Comparison of ENCODE assay signal across 1 cellular context in genomic region chr6:138590796-138591709, GRCh38.
A peak's percentile ranks its signal among the peaks of the same experiment; 100 is the strongest.
TF ChIP-seq lines count a peak whose summit lies in the region.

No MANE protein-coding gene starts in this region.

TF ChIP-seq in HepG2, 621 proteins besides CTCF, POLR2A, EP300 and RAD21 (continued from another document and continues in another):
- TF ChIP-seq ARID5B (CRISPR knock-in tag; IDR thresholded peaks at IDR 0.05) (peak; percentile 61), DBP (CRISPR knock-in tag; IDR thresholded peaks at IDR 0.05; ENCODE audit: not compliant biosample characterization) (no peak), ZNF639 (CRISPR knock-in tag; conservative IDR thresholded peaks at IDR 0.05) (no peak), ZUFSP (CRISPR knock-in tag; IDR thresholded peaks at IDR 0.05; ENCODE audit: borderline replicate concordance) (no peak), ARNT (IDR thresholded peaks at IDR 0.05) (no peak), ZFP90 (CRISPR knock-in tag; IDR thresholded peaks at IDR 0.05; ENCODE audit: borderline replicate concordance) (no peak), ZHX1 (CRISPR knock-in tag; IDR thresholded peaks at IDR 0.05; ENCODE audit: low read depth) (no peak), RORA (CRISPR knock-in tag; IDR thresholded peaks at IDR 0.05) (no peak), KDM3A (CRISPR knock-in tag; IDR thresholded peaks at IDR 0.05; ENCODE audit: low read depth) (peak; percentile 61; the same call in 1 of the 2 replicates), GATAD1 (CRISPR knock-in tag; IDR thresholded peaks at IDR 0.05) (0 out of 2 replicates have a peak, but pooled peaks have one; percentile 45), CREB3 (CRISPR knock-in tag; IDR thresholded peaks at IDR 0.05) (0 out of 2 replicates have a peak, but pooled peaks have one; percentile 55), PTBP1 (IDR thresholded peaks at IDR 0.05; ENCODE audit: low read depth, low read length, poor library complexity, severe bottlenecking) (no peak), NFYB (CRISPR knock-in tag; IDR thresholded peaks at IDR 0.05) (no peak), ZNF292 (CRISPR knock-in tag; IDR thresholded peaks at IDR 0.05; ENCODE audit: borderline replicate concordance, low read depth) (0 out of 2 replicates have a peak, but pooled peaks have one; percentile 17), GABPA (IDR thresholded peaks at IDR 0.05; ENCODE audit: low read depth, low read length) (no peak), GABPA (CRISPR knock-in tag; IDR thresholded peaks at IDR 0.05; ENCODE audit: low read depth) (peak; percentile 13; the same call in 1 of the 2 replicates), CEBPG (CRISPR knock-in tag; IDR thresholded peaks at IDR 0.05) (no peak; the same call in 1 of the 2 replicates), FOSL2 (CRISPR knock-in tag; IDR thresholded peaks at IDR 0.05) (peak; percentile 27; the same call in 1 of the 2 replicates), ZNF687 (CRISPR knock-in tag; IDR thresholded peaks at IDR 0.05) (no peak), KMT2A (CRISPR knock-in tag; IDR thresholded peaks at IDR 0.05) (no peak), ZNF143 (CRISPR knock-in tag; IDR thresholded peaks at IDR 0.05) (no peak), ZNF652 (CRISPR knock-in tag; IDR thresholded peaks at IDR 0.05; ENCODE audit: borderline replicate concordance, low read depth) (peak; percentile 17; the same call in 1 of the 2 replicates), RCOR2 (CRISPR knock-in tag; IDR thresholded peaks at IDR 0.05) (peak; percentile 73), ZFYVE20 (CRISPR knock-in tag; IDR thresholded peaks at IDR 0.05; ENCODE audit: borderline replicate concordance, low read depth) (no peak), THAP8 (CRISPR knock-in tag; IDR thresholded peaks at IDR 0.05; ENCODE audit: borderline replicate concordance) (no peak), POGK (CRISPR knock-in tag; conservative IDR thresholded peaks at IDR 0.05) (0 out of 2 replicates have a peak, but pooled peaks have one; percentile 19), PITX1 (CRISPR knock-in tag; IDR thresholded peaks at IDR 0.05) (0 out of 2 replicates have a peak, but pooled peaks have one; percentile 37), ZNF883 (CRISPR knock-in tag; IDR thresholded peaks at IDR 0.05; ENCODE audit: not compliant biosample characterization) (no peak), GTF2F1 (IDR thresholded peaks at IDR 0.05; ENCODE audit: low read length) (no peak), HOXA5 (CRISPR knock-in tag; IDR thresholded peaks at IDR 0.05) (peak; percentile 40; the same call in 1 of the 2 replicates), IRF2 (CRISPR knock-in tag; IDR thresholded peaks at IDR 0.05) (peak; percentile 53; the same call in 1 of the 2 replicates), SNAPC2 (CRISPR knock-in tag; IDR thresholded peaks at IDR 0.05) (no peak), BCL3 (CRISPR knock-in tag; IDR thresholded peaks at IDR 0.05) (no peak)
